8 cellular contexts compared by ENCODE assay signal in genomic region chr20:34302723-34303528, GRCh38. TPM values are rescaled to one million over a fixed set of nuclear protein-coding genes. Genes with fewer than 3 reads are reported as not detected.
A peak's percentile ranks its signal among the peaks of the same experiment; 100 is the strongest.
DNase-seq lines count a peak whose midpoint lies in the region; ATAC-seq and TF ChIP-seq lines count a peak whose summit lies in the region.

Gene AHCY, minus strand, starts transcription at chr20:34303355. Its CDS starts 85 bp downstream, at chr20:34303270.

- intact Hi-C loops in heart left ventricle (cut with DNase I) = loop anchor here in 4 of 10 donors (2.0 to 10.0 kb wide), 5 partner anchors 41 to 404 kb away; partner anchors contain the start of genes DYNLRB1 (in 1 of the 4), ITCH (in 1 of the 4) and TP53INP2 (in 1 of the 4)
- intact Hi-C loops in posterior cingulate gyrus (cut with DNase I) = loop anchor here (2.0 to 10.0 kb wide), 2 partner anchors 60 to 402 kb away; partner anchors contain the start of genes ITCH and TP53INP2

- TF ChIP-seq CTCF in GM12875 (IDR thresholded peaks at IDR 0.05; ENCODE audit: borderline replicate concordance, insufficient read depth, low read depth, low read length) = no peak
- TF ChIP-seq CTCF in heart left ventricle (IDR thresholded peaks at IDR 0.05) = peak in 2 of 12 donors; percentile 12 to 19
- peak in 2 of 6 experiments; percentile 11 to 28 for TF ChIP-seq CTCF in upper lobe of left lung (IDR thresholded peaks at IDR 0.05)

- TF ChIP-seq POLR2A in heart left ventricle (IDR thresholded peaks at IDR 0.05) (peak in 1 of 2 donors; percentile 77), upper lobe of left lung (IDR thresholded peaks at IDR 0.05) (peak in 3 of 4 donors; percentile 65 to 78 (median 72))

- ATAC-seq in HG02798 (IDR thresholded peaks at IDR 0.05; ENCODE audit: poor library complexity, unreplicated experiment) = peak; percentile 91
- ATAC-seq in heart left ventricle = peak; percentile 92 to 98 (median 97)
- peak; percentile 98 to 99 for ATAC-seq in upper lobe of left lung (ENCODE audit: low FRiP score in 2 of 2)

- H3K4me3 ChIP-seq in GM12875 (ENCODE audit: low read depth, low read length) (peak within 1 kb of the TSS; percentile 79), heart left ventricle (peak within 1 kb of the TSS; percentile 58 to 95 (median 74)), upper lobe of left lung (peak within 1 kb of the TSS; percentile 57 to 96 (median 81))

- DNase-seq in NCI-H1436 (lab: John Stamatoyannopoulos, UW) = peak; percentile 92
- DNase-seq in T follicular helper cell (ENCODE audit: low read depth) = peak; percentile 89
- peak; percentile 95 to 98 (median 97) for DNase-seq in heart left ventricle
- DNase-seq in posterior cingulate gyrus = peak; percentile 89 to 99 (median 94)
- DNase-seq in upper lobe of left lung = peak; percentile 98 to 99

- H3K9me3 ChIP-seq in heart left ventricle (no peaks in the 10 kb centered on the region), upper lobe of left lung (no peaks in the 10 kb centered on the region)

- H3K36me3 ChIP-seq in heart left ventricle (no peaks in the 10 kb centered on the region), upper lobe of left lung (no peaks in the 10 kb centered on the region)

- no peak for TF ChIP-seq EP300 in upper lobe of left lung (IDR thresholded peaks at IDR 0.05)

- H3K27ac ChIP-seq in adipose tissue (ENCODE audit: low read depth, low read length) (peak within 1 kb of the TSS; percentile 56), heart left ventricle (peak within 1 kb of the TSS; percentile 70 to 98 (median 92)), upper lobe of left lung (peak within 1 kb of the TSS; percentile 81 to 92 (median 88))

- no peaks in the 10 kb centered on the region for H3K27me3 ChIP-seq in heart left ventricle
- no peaks in the 10 kb centered on the region for H3K27me3 ChIP-seq in upper lobe of left lung

- WGBS in adipose tissue, 3 donors = 0% methylated on average over 75 to 79 of the region's 79 CpGs
- 0 to 1% (median 1%) methylated on average over 30 to 79 of the region's 79 CpGs for WGBS in heart left ventricle, 4 donors
- WGBS in upper lobe of left lung, 2 donors = 0% methylated on average over 6 to 34 of the region's 79 CpGs

- H3K4me1 ChIP-seq in heart left ventricle (peaks cover 0 to 34% (median 16%) of the 10 kb centered on the region in 12 donors), upper lobe of left lung (peaks cover 17 to 31% (median 26%) of the 10 kb centered on the region in 4 donors)

RNA-seq across cellular contexts. Expression of gene AHCY, which starts in this region (rescaled TPM):
- polyA plus RNA-seq in adipose tissue (100 to 1,000 TPM in 1 of 3 donors, 10 to 100 TPM in 2; 70.6 to 104 (median 75.0) TPM), heart left ventricle (10 to 100 TPM; 64.4 to 98.4 TPM)
- total RNA-seq in heart left ventricle (100 to 1,000 TPM in 1 of 9 donors, 10 to 100 TPM in 8; 48.3 to 132 (median 57.2) TPM), upper lobe of left lung (10 to 100 TPM; 41.9 to 76.8 (median 58.6) TPM)

Comparison
In these comparisons a context has a peak if more than half of its experiments do, and no peak if none do; other contexts are left out.
1. Peak in every context shown above with its lines: DNase-seq, ATAC-seq, H3K4me3 ChIP-seq and H3K27ac ChIP-seq.